Comparison of ENCODE assay signal across 15 cellular contexts in genomic region chr4:139142097-139142496, GRCh38. TPM values are rescaled to one million over a fixed set of nuclear protein-coding genes. Genes with fewer than 3 reads are reported as not detected.
DNase-seq lines count a peak whose midpoint lies in the region; ATAC-seq, FAIRE-seq and TF ChIP-seq lines count a peak whose summit lies in the region.
"Had no signal": no experiment of that assay in that cellular context is flagged by ENCODE, and none has a peak within 500 bp of the region (broad histone marks: within the 10 kb centered on the region; RNA-seq: fewer than 3 reads in every experiment).

No MANE protein-coding gene starts in this region.

- TF ChIP-seq CTCF in DOHH2 (IDR thresholded peaks at IDR 0.05; ENCODE audit: low read depth, low read length, poor library complexity, severe bottlenecking) (no peak), OCI-LY3 (IDR thresholded peaks at IDR 0.05; ENCODE audit: low read depth, low read length) (peak; percentile 37; the same call in 1 of the 2 replicates), lower leg skin (IDR thresholded peaks at IDR 0.05) (no peak), kidney (IDR thresholded peaks at IDR 0.05; ENCODE audit: borderline replicate concordance, extremely low read depth, insufficient read depth) (no peak)

- no peak overlapping the region for H3K4me3 ChIP-seq in DOHH2 (ENCODE audit: low read length)
- H3K4me3 ChIP-seq in OCI-LY3 (ENCODE audit: low read length): peak overlapping the region; percentile 36
- H3K4me3 ChIP-seq in lower leg skin (ENCODE audit: low read depth, poor library complexity, severe bottlenecking): no peak overlapping the region
- H3K4me3 ChIP-seq in kidney (ENCODE audit: low read length in 2 of 2): no peak overlapping the region
- H3K4me3 ChIP-seq: suprapubic skin had no signal

- FAIRE-seq in kidney (lab: Jason Lieb, UNC): no peak

- H3K79me2 ChIP-seq in DOHH2 (ENCODE audit: control insufficient read depth, low read length) (no peaks in the 10 kb centered on the region), OCI-LY3 (ENCODE audit: low read length) (peaks cover 52% of the 10 kb centered on the region)

- H3F3A ChIP-seq in DOHH2 (ENCODE audit: control insufficient read depth, insufficient read depth): no peaks in the 10 kb centered on the region

- H4K20me1 ChIP-seq in DOHH2 (ENCODE audit: control insufficient read depth, insufficient read depth, low read depth, low read length): no peaks in the 10 kb centered on the region
- H4K20me1 ChIP-seq in OCI-LY3 (ENCODE audit: insufficient read depth, low read length): peaks cover 62% of the 10 kb centered on the region

- no peaks in the 10 kb centered on the region for H3K36me3 ChIP-seq in DOHH2 (ENCODE audit: control insufficient read depth, low read length)
- H3K36me3 ChIP-seq in OCI-LY3 (replicated peaks; ENCODE audit: low read depth, low read length): peaks cover 5% of the 10 kb centered on the region
- H3K36me3 ChIP-seq in kidney (ENCODE audit: control insufficient read depth in 1 of 2, insufficient read depth in 2 of 2, low read length in 2 of 2): peaks cover 0 to 5% of the 10 kb centered on the region in 2 donors
- H3K36me3 ChIP-seq: suprapubic skin had no signal

- 74 to 84% methylated on average over 1 of the region's 1 CpG for WGBS in lower leg skin, 2 donors

- no peaks in the 10 kb centered on the region for H3K9me2 ChIP-seq in DOHH2 (replicated peaks; ENCODE audit: control insufficient read depth, low read length)

- peak; percentile 76 for ATAC-seq in GM19397 (IDR thresholded peaks at IDR 0.05; ENCODE audit: unreplicated experiment)
- ATAC-seq in HG03060 (IDR thresholded peaks at IDR 0.05; ENCODE audit: low read depth, unreplicated experiment): peak; percentile 71
- no peak for ATAC-seq in GM21528 (IDR thresholded peaks at IDR 0.05; ENCODE audit: low FRiP score, unreplicated experiment)
- ATAC-seq: esophagus mucosa, SK-N-SH treated with all-trans-retinoic acid at 6 μM for 48 hours had no signal

- H3K27ac ChIP-seq in DOHH2 (ENCODE audit: low read depth, low read length): no peak overlapping the region
- H3K27ac ChIP-seq in OCI-LY3 (ENCODE audit: low read length): peak overlapping the region; percentile 58
- no peak overlapping the region for H3K27ac ChIP-seq in kidney (ENCODE audit: low read depth in 2 of 2, low read length in 2 of 2)
- H3K27ac ChIP-seq: suprapubic skin had no signal

- H3K9me3 ChIP-seq in DOHH2 (ENCODE audit: control insufficient read depth, insufficient read depth, low read length) (no peaks in the 10 kb centered on the region), OCI-LY3 (ENCODE audit: insufficient read depth, low read length) (no peaks in the 10 kb centered on the region), kidney (ENCODE audit: control insufficient read depth in 1 of 2, low read length in 2 of 2) (no peaks in the 10 kb centered on the region)
- H3K9me3 ChIP-seq: suprapubic skin had no signal

- H3K4me1 ChIP-seq in DOHH2 (ENCODE audit: control insufficient read depth, low read length): peaks cover 19% of the 10 kb centered on the region
- H3K4me1 ChIP-seq in OCI-LY3 (ENCODE audit: low read length): peaks cover 27% of the 10 kb centered on the region
- H3K4me1 ChIP-seq in kidney (ENCODE audit: control insufficient read depth in 1 of 2, insufficient read depth in 1 of 2, low read depth in 1 of 2, low read length in 2 of 2): peaks cover 5 to 11% of the 10 kb centered on the region in 2 donors

- no peaks in the 10 kb centered on the region for H3K27me3 ChIP-seq in DOHH2 (ENCODE audit: control insufficient read depth, low read length)
- H3K27me3 ChIP-seq in OCI-LY3 (ENCODE audit: low read depth, low read length): no peaks in the 10 kb centered on the region
- H3K27me3 ChIP-seq: suprapubic skin had no signal

- no peak for TF ChIP-seq POLR2A in lower leg skin (IDR thresholded peaks at IDR 0.05)

- peak overlapping the region; percentile 22 for H3K4me2 ChIP-seq in DOHH2 (ENCODE audit: low read length)
- H3K4me2 ChIP-seq in OCI-LY3 (ENCODE audit: low read length): peak overlapping the region; percentile 62

- H3K9ac ChIP-seq in OCI-LY3 (ENCODE audit: low read length) (no peak overlapping the region), kidney (ENCODE audit: low read length in 2 of 2) (no peak overlapping the region)

- DNase-seq in lower leg skin (ENCODE audit: low spot score in 2 of 2): no peak
- no peak for DNase-seq in kidney
- DNase-seq in HuH-7 (ENCODE audit: low spot score): no peak
- DNase-seq: activated CD4-positive, alpha-beta T cell treated with anti-CD3 and anti-CD28 coated beads, Interleukin-2, amount 10 ng/mL, durations not matched to agents 24 days and 14 days; activated naive CD4-positive, alpha-beta T cell treated with anti-CD3 and anti-CD28 coated beads for 36 hours; central memory CD4-positive, alpha-beta T cell; NCI-H82 had no signal

- intact Hi-C loops in lower leg skin (cut with DNase I; ENCODE audit: low total_unique reads): no loop called here
- intact Hi-C loops in kidney (cut with DNase I): no loop called here

- no peak overlapping the region for H2AFZ ChIP-seq in OCI-LY3 (ENCODE audit: low read depth, low read length)

RNA-seq across cellular contexts. Expression of gene ELF2, which starts 34.9 kb away (rescaled TPM):
- 10 to 100 TPM; 37.1 to 54.9 (median 44.7) TPM for total RNA-seq in lower leg skin
- total RNA-seq in kidney: 58.5 TPM
- 12.8 TPM for polyA plus RNA-seq in kidney (ENCODE audit: insufficient read depth, low read depth, low replicate concordance)
